Comparison of ENCODE assay signal across 20 cellular contexts in the genomic region with DNA sequence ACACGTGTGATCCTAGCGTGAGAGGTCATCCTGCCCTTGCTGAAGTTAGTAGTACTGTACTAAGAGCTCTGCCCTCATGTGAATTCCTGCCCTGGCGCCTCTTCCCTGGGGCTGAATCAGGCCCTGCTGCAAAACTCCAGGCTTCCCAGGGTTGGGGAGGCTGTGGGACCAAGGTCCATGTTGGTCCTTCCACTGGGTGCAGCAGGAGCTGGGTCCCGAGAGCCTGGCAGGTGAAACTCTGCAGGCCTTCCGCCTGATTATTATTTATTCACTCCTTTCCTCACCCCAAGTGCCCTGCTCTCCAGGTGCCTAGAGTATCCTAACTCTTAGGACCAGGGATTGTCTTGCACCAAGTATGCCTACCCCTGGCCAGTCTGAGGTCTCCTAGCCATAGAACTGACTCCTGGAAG. TPM values are rescaled to one million over a fixed set of nuclear protein-coding genes. Genes with fewer than 3 reads are reported as not detected.
A peak's percentile ranks its signal among the peaks of the same experiment; 100 is the strongest.
DNase-seq lines count a peak whose midpoint lies in the region; ATAC-seq and TF ChIP-seq lines count a peak whose summit lies in the region.
"Had no signal": no experiment of that assay in that cellular context is flagged by ENCODE, and none has a peak within 500 bp of the region (broad histone marks: within the 10 kb centered on the region; RNA-seq: fewer than 3 reads in every experiment).

No MANE protein-coding gene starts in this region.

- no peak overlapping the region for H3K4me3 ChIP-seq in liver (ENCODE audit: low read depth in 1 of 3, low read length in 3 of 3)
- H3K4me3 ChIP-seq in MG63 = no peak overlapping the region
- H3K4me3 ChIP-seq: BLaER1 treated with 17β-estradiol and CSF1 and Interleukin-3, amounts not matched to agents 10 nM and 100 nM; thoracic aorta had no signal

- peaks cover 15% of the 10 kb centered on the region for H3K36me3 Mint-ChIP-seq in CD4-positive, alpha-beta T cell (ENCODE audit: low read depth)
- peaks cover 9% of the 10 kb centered on the region for H3K36me3 Mint-ChIP-seq in WTC11
- H3K36me3 Mint-ChIP-seq: activated naive CD4-positive, alpha-beta T cell treated with anti-CD3 and anti-CD28 coated beads, Interleukin-2, amount 50 U/mL, for 72 hours; naive B cell had no signal

- H3K36me3 ChIP-seq in liver (ENCODE audit: control insufficient read depth in 4 of 4, insufficient read depth in 3 of 4, low read depth in 1 of 4, low read length in 3 of 4) (no peaks in the 10 kb centered on the region), MG63 (no peaks in the 10 kb centered on the region)
- H3K36me3 ChIP-seq: thoracic aorta had no signal

- H3K27me3 ChIP-seq in CD4-positive, alpha-beta T cell (ENCODE audit: control insufficient read depth, insufficient read depth, low read length) = no peaks in the 10 kb centered on the region
- no peaks in the 10 kb centered on the region for H3K27me3 ChIP-seq in liver (ENCODE audit: control insufficient read depth in 4 of 4, insufficient read depth in 4 of 4, low read length in 3 of 4)
- H3K27me3 ChIP-seq in MG63 = no peaks in the 10 kb centered on the region
- H3K27me3 ChIP-seq: BLaER1 treated with 17β-estradiol and CSF1 and Interleukin-3, amounts not matched to agents 10 nM and 100 nM had no signal

- no peak overlapping the region for H3K4me3 Mint-ChIP-seq in CD4-positive, alpha-beta T cell
- H3K4me3 Mint-ChIP-seq in WTC11 = no peak overlapping the region
- H3K4me3 Mint-ChIP-seq in stimulated activated naive CD8-positive, alpha-beta T cell treated with anti-CD3 and anti-CD28 coated beads, Interleukin-15, amount 100 ng/mL, for 72 hours = no peak overlapping the region
- H3K4me3 Mint-ChIP-seq: activated CD4-positive, alpha-beta memory T cell treated with anti-CD3 and anti-CD28 coated beads, Interleukin-2, amount 10 ng/mL, durations not matched to agents 7 days and 5 days; dendritic cell treated with granulocyte-macrophage colony-stimulating factor and Interleukin-4, amounts not matched to agents 40 ng/mL and 50 ng/mL, for 4 days had no signal

- no peak overlapping the region for H3K27ac ChIP-seq in CD4-positive, alpha-beta T cell (ENCODE audit: low read depth, low read length)
- no peak overlapping the region for H3K27ac ChIP-seq in liver (ENCODE audit: low read depth in 1 of 2, low read length in 2 of 2)
- H3K27ac ChIP-seq: BLaER1 treated with 17β-estradiol and CSF1 and Interleukin-3, amounts not matched to agents 10 nM and 100 nM; thoracic aorta had no signal

- H3K4me1 Mint-ChIP-seq in CD4-positive, alpha-beta T cell (ENCODE audit: low read depth) = peaks cover 39% of the 10 kb centered on the region
- H3K4me1 Mint-ChIP-seq in WTC11 = peaks cover 7% of the 10 kb centered on the region
- H3K4me1 Mint-ChIP-seq in stimulated activated naive CD8-positive, alpha-beta T cell treated with anti-CD3 and anti-CD28 coated beads, Interleukin-15, amount 100 ng/mL, for 72 hours = peaks cover 27% of the 10 kb centered on the region

- intact Hi-C loops in CD4-positive, alpha-beta T cell (cut with DNase I, micrococcal nuclease) = no loop called here

- peak overlapping the region; percentile 65 for H3K27ac Mint-ChIP-seq in CD4-positive, alpha-beta T cell
- no peak overlapping the region for H3K27ac Mint-ChIP-seq in WTC11
- H3K27ac Mint-ChIP-seq in stimulated activated naive CD8-positive, alpha-beta T cell treated with anti-CD3 and anti-CD28 coated beads, Interleukin-15, amount 100 ng/mL, for 72 hours = no peak overlapping the region
- H3K27ac Mint-ChIP-seq: activated CD4-positive, alpha-beta memory T cell treated with anti-CD3 and anti-CD28 coated beads, Interleukin-2, amount 10 ng/mL, durations not matched to agents 7 days and 5 days; activated T-helper 2 cell treated with anti-CD3 and anti-CD28 coated beads, Interferon-gamma antibody, Interleukin-2, Interleukin-4, amounts not matched to agents 10 μg/mL and 5 μg/mL and 100 μg/mL, durations not matched to agents 14 hours and 24 hours and 36 hours; dendritic cell treated with granulocyte-macrophage colony-stimulating factor and Interleukin-4, amounts not matched to agents 40 ng/mL and 50 ng/mL, for 4 days had no signal

- H3K4me1 ChIP-seq in liver (ENCODE audit: control insufficient read depth in 4 of 4, insufficient read depth in 4 of 4, low read length in 3 of 4) = peaks cover 1 to 15% (median 8%) of the 10 kb centered on the region in 4 donors

- 78% methylated on average over 5 of the region's 5 CpGs for WGBS in liver

- no peaks in the 10 kb centered on the region for H3K9me3 ChIP-seq in CD4-positive, alpha-beta T cell (ENCODE audit: control insufficient read depth, low read length)
- H3K9me3 ChIP-seq in liver (ENCODE audit: control insufficient read depth in 4 of 4, low read length in 3 of 4) = no peaks in the 10 kb centered on the region
- H3K9me3 ChIP-seq in MG63 = no peaks in the 10 kb centered on the region
- H3K9me3 ChIP-seq: BLaER1 treated with 17β-estradiol and CSF1 and Interleukin-3, amounts not matched to agents 10 nM and 100 nM; thoracic aorta had no signal

- ATAC-seq in CD4-positive, alpha-beta T cell (ENCODE audit: poor library complexity) = no peak
- ATAC-seq in WTC11 = no peak
- ATAC-seq in stimulated activated naive CD8-positive, alpha-beta T cell treated with anti-CD3 and anti-CD28 coated beads, Interleukin-15, amount 100 ng/mL, for 72 hours = no peak
- ATAC-seq: activated naive CD4-positive, alpha-beta T cell treated with anti-CD3 and anti-CD28 coated beads, Interleukin-2, amount 50 U/mL, for 72 hours had no signal

- no peak for DNase-seq in CD4-positive, alpha-beta T cell
- DNase-seq in WTC11 (ENCODE audit: low spot score) (no peak), NCI-H2227 (lab: John Stamatoyannopoulos, UW; ENCODE audit: unreplicated experiment) (no peak), MG63 (no peak)
- no peak for DNase-seq in stimulated activated naive CD8-positive, alpha-beta T cell treated with anti-CD3 and anti-CD28 coated beads, Interleukin-15, amount 100 ng/mL, for 72 hours
- DNase-seq: activated CD4-positive, alpha-beta memory T cell treated with anti-CD3 and anti-CD28 coated beads, Interleukin-2, amount 10 ng/mL, durations not matched to agents 7 days and 5 days; aorta; central memory CD4-positive, alpha-beta T cell; KBM-7; naive B cell; NCI-H1436; NCI-H2107; NCI-H446 treated with DMSO at 0.1 percent for 48 hours; T-helper 9 cell had no signal

- no peaks in the 10 kb centered on the region for H3K27me3 Mint-ChIP-seq in CD4-positive, alpha-beta T cell
- H3K27me3 Mint-ChIP-seq in WTC11 (ENCODE audit: low read depth) = no peaks in the 10 kb centered on the region
- H3K27me3 Mint-ChIP-seq in stimulated activated naive CD8-positive, alpha-beta T cell treated with anti-CD3 and anti-CD28 coated beads, Interleukin-15, amount 100 ng/mL, for 72 hours = no peaks in the 10 kb centered on the region
- H3K27me3 Mint-ChIP-seq: activated CD4-positive, alpha-beta memory T cell treated with anti-CD3 and anti-CD28 coated beads, Interleukin-2, amount 10 ng/mL, durations not matched to agents 7 days and 5 days; dendritic cell treated with granulocyte-macrophage colony-stimulating factor and Interleukin-4, amounts not matched to agents 40 ng/mL and 50 ng/mL, for 4 days; naive B cell had no signal

- CTCF ChIA-PET in CD4-positive, alpha-beta T cell (lab: Charles Lee) = interaction anchor here (1.9 kb wide), 1 partner anchor 47 kb away, joined by 6 read pairs; the partner anchor contains the start of gene ANKRD39
- CTCF ChIA-PET in WTC11 (lab: Charles Lee) = no interaction called here

- H3K9me3 Mint-ChIP-seq in CD4-positive, alpha-beta T cell = no peaks in the 10 kb centered on the region
- H3K9me3 Mint-ChIP-seq in WTC11 = peaks cover 6% of the 10 kb centered on the region
- H3K9me3 Mint-ChIP-seq in stimulated activated naive CD8-positive, alpha-beta T cell treated with anti-CD3 and anti-CD28 coated beads, Interleukin-15, amount 100 ng/mL, for 72 hours = no peaks in the 10 kb centered on the region
- H3K9me3 Mint-ChIP-seq: activated CD4-positive, alpha-beta memory T cell treated with anti-CD3 and anti-CD28 coated beads, Interleukin-2, amount 10 ng/mL, durations not matched to agents 7 days and 5 days; activated naive CD4-positive, alpha-beta T cell treated with anti-CD3 and anti-CD28 coated beads, Interleukin-2, amount 50 U/mL, for 72 hours; activated T-helper 2 cell treated with anti-CD3 and anti-CD28 coated beads, Interferon-gamma antibody, Interleukin-2, Interleukin-4, amounts not matched to agents 10 μg/mL and 5 μg/mL and 100 μg/mL, durations not matched to agents 14 hours and 24 hours and 36 hours; dendritic cell treated with granulocyte-macrophage colony-stimulating factor and Interleukin-4, amounts not matched to agents 40 ng/mL and 50 ng/mL, for 4 days had no signal

- POLR2A ChIA-PET in CD4-positive, alpha-beta T cell (lab: Charles Lee) = interaction anchor here (1.2 kb wide), 1 partner anchor 10 kb away, joined by 3 read pairs; no protein-coding TSS in a partner anchor
- POLR2A ChIA-PET in WTC11 (lab: Charles Lee) = no interaction called here

- H3K9ac ChIP-seq in liver (ENCODE audit: low read depth in 1 of 2, low read length in 2 of 2) = no peak overlapping the region
- H3K9ac ChIP-seq: BLaER1 treated with 17β-estradiol and CSF1 and Interleukin-3, amounts not matched to agents 10 nM and 100 nM had no signal

- no peak for TF ChIP-seq RAD21 in liver (IDR thresholded peaks at IDR 0.05)

- no peak for TF ChIP-seq CTCF in CD4-positive, alpha-beta T cell (IDR thresholded peaks at IDR 0.05)
- no peak for TF ChIP-seq CTCF in WTC11 (IDR thresholded peaks at IDR 0.05)
- no peak for TF ChIP-seq CTCF in liver (IDR thresholded peaks at IDR 0.05; ENCODE audit: low read depth, low read length, missing input control)

RNA-seq across cellular contexts. Expression of gene CNNM3, which starts 5.3 kb away (rescaled TPM):
- total RNA-seq in CD4-positive, alpha-beta T cell = 10 to 100 TPM; 48.7 to 53.5 TPM
- total RNA-seq in WTC11 (2021) = 34.9 to 36.6 TPM (median 35.2 TPM) in 3 replicates
- total RNA-seq in liver = 10 to 100 TPM; 17.0 to 19.8 TPM
- polyA plus RNA-seq in liver = 10 to 100 TPM; 10.0 to 15.2 TPM
- total RNA-seq in MG63 (2014; rRNA removed; shearing (Covaris generic); ENCODE audit: low replicate concordance) = 7.1 and 8.5 TPM in 2 replicates

RNA-seq across cellular contexts. Expression of gene ANKRD23, which starts 33.0 kb away (rescaled TPM):
- 10 to 100 TPM in 1 of 2 experiments, 1 to 10 TPM in 1; 6.2 to 10.4 TPM for total RNA-seq in CD4-positive, alpha-beta T cell
- 2.5 to 4.1 TPM (median 3.2 TPM) in 3 replicates for total RNA-seq in WTC11 (2021)
- total RNA-seq in liver = 1 to 10 TPM; 1.4 to 4.2 TPM
- 1 to 10 TPM in 1 of 2 donors, under 1 TPM in 1; 0.82 to 2.4 TPM for polyA plus RNA-seq in liver
- total RNA-seq in MG63 (2014; rRNA removed; shearing (Covaris generic); ENCODE audit: low replicate concordance) = 1.7 and 8.3 TPM in 2 replicates

RNA-seq across cellular contexts. Expression of gene ANKRD39, which starts 47.0 kb away (rescaled TPM):
- total RNA-seq in CD4-positive, alpha-beta T cell = 10 to 100 TPM; 17.2 to 18.3 TPM
- total RNA-seq in WTC11 (2021) (16.2 to 17.9 TPM (median 17.0 TPM) in 3 replicates), liver (1 to 10 TPM; 4.7 to 9.3 TPM)
- polyA plus RNA-seq in liver = 10 to 100 TPM; 12.1 to 22.7 TPM
- total RNA-seq in MG63 (2014; rRNA removed; shearing (Covaris generic); ENCODE audit: low replicate concordance) = 9.2 and 14.1 TPM in 2 replicates

RNA-seq across cellular contexts. Expression of gene CNNM4, which starts 50.1 kb away (rescaled TPM):
- 1 to 10 TPM; 7.0 to 7.1 TPM for total RNA-seq in CD4-positive, alpha-beta T cell
- total RNA-seq in WTC11 (2021) (13.9 to 14.3 TPM (median 14.0 TPM) in 3 replicates), liver (1 to 10 TPM; 1.9 to 2.2 TPM)
- 1 to 10 TPM in 1 of 2 donors, under 1 TPM in 1; 0.82 to 2.3 TPM for polyA plus RNA-seq in liver
- 1.8 and 3.9 TPM in 2 replicates for total RNA-seq in MG63 (2014; rRNA removed; shearing (Covaris generic); ENCODE audit: low replicate concordance)

RNA-seq across cellular contexts. Expression of gene SEMA4C, which starts 59.1 kb away (rescaled TPM):
- 10 to 100 TPM; 55.8 to 56.8 TPM for total RNA-seq in CD4-positive, alpha-beta T cell
- total RNA-seq in WTC11 (2021) (80.0 to 81.6 TPM (median 80.4 TPM) in 3 replicates), liver (10 to 100 TPM; 13.3 to 23.2 TPM)
- polyA plus RNA-seq in liver = 10 to 100 TPM in 1 of 2 donors, 1 to 10 TPM in 1; 3.7 to 13.0 TPM
- 12.6 and 16.2 TPM in 2 replicates for total RNA-seq in MG63 (2014; rRNA removed; shearing (Covaris generic); ENCODE audit: low replicate concordance)
